22 cellular contexts compared by ENCODE assay signal in the genomic region with DNA sequence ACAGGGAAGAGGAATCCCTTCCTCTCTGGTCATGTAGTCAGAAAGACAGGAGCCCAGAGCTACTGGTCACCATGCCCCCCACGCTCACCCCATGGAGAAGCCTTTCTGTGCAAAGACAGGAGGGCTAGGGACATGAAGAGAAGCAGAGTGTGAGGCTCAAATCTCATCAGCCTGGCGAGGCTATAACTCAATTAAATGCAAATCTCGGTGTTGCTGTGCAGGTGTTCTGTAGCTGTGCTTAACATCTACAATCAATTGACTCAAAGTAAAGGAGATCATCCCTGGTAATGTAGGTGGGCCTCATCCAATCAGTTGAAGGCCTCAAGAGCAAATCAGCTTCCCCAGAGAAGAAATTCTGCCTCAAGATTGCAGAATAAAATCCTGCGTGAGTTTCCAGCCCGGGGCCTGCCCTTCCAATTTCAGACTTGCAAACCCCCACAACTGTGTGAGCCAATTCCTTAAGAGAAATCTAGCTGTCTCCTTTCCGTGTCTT.
DNase-seq lines count a peak whose midpoint lies in the region; ATAC-seq, FAIRE-seq and TF ChIP-seq lines count a peak whose summit lies in the region.
"Had no signal": no experiment of that assay in that cellular context is flagged by ENCODE, and none has a peak within 500 bp of the region (broad histone marks: within the 10 kb centered on the region; RNA-seq: fewer than 3 reads in every experiment).

No MANE protein-coding gene starts in this region.

- TF ChIP-seq CTCF in DOHH2 (IDR thresholded peaks at IDR 0.05; ENCODE audit: low read depth, low read length, poor library complexity, severe bottlenecking) (no peak), HEK293 (tag by site-specific recombination; IDR thresholded peaks at IDR 0.05) (no peak), OCI-LY1 (IDR thresholded peaks at IDR 0.05; ENCODE audit: low read length) (no peak), K562 (IDR thresholded peaks at IDR 0.05 in 2 of 3, conservative IDR thresholded peaks at IDR 0.05 in 1 of 3; ENCODE audit: insufficient read depth in 2 of 3, low read depth in 1 of 3, low read length in 3 of 3) (no peak)

- no TSS peak for BruUV-seq in K562 (replicated peaks; lab: Mats Ljungman, UMichigan)

- H2AFZ ChIP-seq in OCI-LY1 (ENCODE audit: low read length): no peak overlapping the region
- H2AFZ ChIP-seq in K562 (ENCODE audit: low read depth, low read length): no peak overlapping the region
- H2AFZ ChIP-seq: GM23248 had no signal

- H3K9me1 ChIP-seq in K562 (ENCODE audit: control insufficient read depth, insufficient read depth, low read length): no peaks in the 10 kb centered on the region

- TF ChIP-seq EP300 in K562 (IDR thresholded peaks at IDR 0.05; ENCODE audit: low read length): no peak

- no peak for TF ChIP-seq POLR2A in K562 (conservative IDR thresholded peaks at IDR 0.05)

- peak overlapping the region; percentile 15; the same call in 1 of the 2 replicates for H3K27ac ChIP-seq in DOHH2 (ENCODE audit: low read depth, low read length)
- H3K27ac ChIP-seq in HEK293 (ENCODE audit: extremely low read depth, low read depth, low read length): no peak overlapping the region
- H3K27ac ChIP-seq in OCI-LY1 (ENCODE audit: low read depth, low read length, poor library complexity, severe bottlenecking): peak overlapping the region; percentile 80
- H3K27ac ChIP-seq in K562 (ENCODE audit: extremely low read depth, low read depth, low read length): no peak overlapping the region
- H3K27ac ChIP-seq: GM23248 had no signal

- H3K4me3 ChIP-seq in DOHH2 (ENCODE audit: low read length) (peak overlapping the region; percentile 32; the same call in 1 of the 2 replicates), HEK293 (ENCODE audit: low read depth, low read length) (no peak overlapping the region), OCI-LY1 (ENCODE audit: low read depth, low read length, poor library complexity, severe bottlenecking) (peak overlapping the region; percentile 20), K562 (no peak overlapping the region)
- H3K4me3 ChIP-seq: GM23248, HAP-1 had no signal

- H3K27me3 ChIP-seq in DOHH2 (ENCODE audit: control insufficient read depth, low read length): no peaks in the 10 kb centered on the region
- H3K27me3 ChIP-seq in OCI-LY1 (ENCODE audit: insufficient read depth, low read length): no peaks in the 10 kb centered on the region
- peaks cover 23 to 45% of the 10 kb centered on the region in 2 experiments for H3K27me3 ChIP-seq in K562 (ENCODE audit: control insufficient read depth in 2 of 2, insufficient read depth in 2 of 2, low read length in 2 of 2)
- H3K27me3 ChIP-seq: BE2C had no signal

- in situ Hi-C loops in K562 (cut with MboI): no loop called here

- no peaks in the 10 kb centered on the region for H3K9me2 ChIP-seq in DOHH2 (replicated peaks; ENCODE audit: control insufficient read depth, low read length)
- no peaks in the 10 kb centered on the region for H3K9me2 ChIP-seq in OCI-LY1 (ENCODE audit: low read depth, low read length)

- DNase-seq in K562 (ENCODE audit: extremely low read depth in 1 of 4, low spot score in 3 of 4) (no peak), AML-193 (lab: John Stamatoyannopoulos, UW) (no peak)
- DNase-seq: BE2C, DMS79 treated with DMSO at 0.1 percent for 48 hours, GM23248, NCI-H1105, NCI-H146, NCI-H2029 treated with DMSO at 0.1 percent for 48 hours, NCI-H226, NCI-H524, NCI-H774, Right ventricle myocardium superior, SW 1271, T-helper 17 cell had no signal

- FAIRE-seq in K562 (lab: Jason Lieb, UNC): no peak
- FAIRE-seq: A204.1 had no signal

- intact Hi-C loops in K562 (cut with micrococcal nuclease): no loop called here

- H4K20me1 ChIP-seq in DOHH2 (ENCODE audit: control insufficient read depth, insufficient read depth, low read depth, low read length) (no peaks in the 10 kb centered on the region), OCI-LY1 (ENCODE audit: insufficient read depth, low read length) (no peaks in the 10 kb centered on the region), K562 (replicated peaks; ENCODE audit: control insufficient read depth, insufficient read depth, low read length) (no peaks in the 10 kb centered on the region)

- CTCF ChIA-PET in HEK293 (lab: Yijun Ruan, JAX): no interaction called here
- CTCF ChIA-PET in K562 (lab: Yijun Ruan, JAX; ENCODE audit: low intra/inter-chr PET ratio): no interaction called here

- no peaks in the 10 kb centered on the region for H3K79me2 ChIP-seq in DOHH2 (ENCODE audit: control insufficient read depth, low read length)
- no peaks in the 10 kb centered on the region for H3K79me2 ChIP-seq in OCI-LY1 (ENCODE audit: insufficient read depth, low read length)
- H3K79me2 ChIP-seq in K562 (ENCODE audit: control insufficient read depth, insufficient read depth, low read length): no peaks in the 10 kb centered on the region

- H3K4me1 ChIP-seq in DOHH2 (ENCODE audit: control insufficient read depth, low read length): peaks cover 18% of the 10 kb centered on the region
- H3K4me1 ChIP-seq in HEK293 (ENCODE audit: control insufficient read depth, insufficient read depth, low read length): no peaks in the 10 kb centered on the region
- H3K4me1 ChIP-seq in OCI-LY1 (ENCODE audit: insufficient read depth, low read length, severe bottlenecking): peaks cover 14% of the 10 kb centered on the region
- H3K4me1 ChIP-seq in K562 (replicated peaks in 1 of 2; ENCODE audit: control insufficient read depth in 2 of 2, insufficient read depth in 2 of 2, low read length in 2 of 2): peaks cover 0 to 10% of the 10 kb centered on the region in 2 experiments; a peak in 1 of 5 replicates
- H3K4me1 ChIP-seq: BE2C, HAP-1 had no signal

- H3K36me3 ChIP-seq in DOHH2 (ENCODE audit: control insufficient read depth, low read length): no peaks in the 10 kb centered on the region
- H3K36me3 ChIP-seq in HEK293 (ENCODE audit: control insufficient read depth in 2 of 2, insufficient read depth in 1 of 2, low read length in 2 of 2): no peaks in the 10 kb centered on the region
- H3K36me3 ChIP-seq in OCI-LY1 (ENCODE audit: insufficient read depth, low read length): no peaks in the 10 kb centered on the region
- no peaks in the 10 kb centered on the region for H3K36me3 ChIP-seq in K562 (ENCODE audit: control insufficient read depth, insufficient read depth, low read length)
- H3K36me3 ChIP-seq: BE2C, HAP-1 had no signal

- 0 out of 2 replicates have a peak overlapping the region, but pooled peaks have one; percentile 12 for H3K9ac ChIP-seq in OCI-LY1 (ENCODE audit: low read length)
- no peak overlapping the region for H3K9ac ChIP-seq in K562 (ENCODE audit: insufficient read depth in 1 of 2, low read depth in 2 of 2, low read length in 2 of 2)
- H3K9ac ChIP-seq: GM23248 had no signal

- H3K9me3 ChIP-seq in DOHH2 (ENCODE audit: control insufficient read depth, insufficient read depth, low read length) (no peaks in the 10 kb centered on the region; the same call in 1 of the 2 replicates), HEK293 (ENCODE audit: control insufficient read depth, insufficient read depth, low read depth, low read length) (no peaks in the 10 kb centered on the region), OCI-LY1 (ENCODE audit: low read length) (0 out of 2 replicates have a peak, but pooled peaks cover 3% of the 10 kb centered on the region), K562 (replicated peaks; ENCODE audit: control insufficient read depth, insufficient read depth, low read depth, low read length) (peaks cover 6% of the 10 kb centered on the region; the same call in 1 of the 2 replicates)
- H3K9me3 ChIP-seq: BE2C had no signal

- WGBS in K562 (ENCODE audit: insufficient coverage, low coverage, missing lambda C conversion rate): 3% methylated on average over 6 of the region's 6 CpGs

- POLR2A ChIA-PET in HEK293 (lab: Yijun Ruan, JAX): no interaction called here
- POLR2A ChIA-PET in K562 (lab: Yijun Ruan, JAX): interaction anchor here (0.7 to 1.0 kb wide), 2 partner anchors 13 to 32 kb away, joined by 3 read pairs; no protein-coding TSS in a partner anchor

- H3F3A ChIP-seq in DOHH2 (ENCODE audit: control insufficient read depth, insufficient read depth) (no peaks in the 10 kb centered on the region), OCI-LY1 (ENCODE audit: insufficient read depth, low read length) (no peaks in the 10 kb centered on the region)

- no peak for ATAC-seq in K562
- no peak for ATAC-seq in HG03520 (IDR thresholded peaks at IDR 0.05; ENCODE audit: unreplicated experiment)
- no peak for ATAC-seq in GM19463 (IDR thresholded peaks at IDR 0.05; ENCODE audit: unreplicated experiment)
- ATAC-seq in GM21390 (IDR thresholded peaks at IDR 0.05; ENCODE audit: unreplicated experiment): no peak

- H3K4me2 ChIP-seq in DOHH2 (ENCODE audit: low read length): peak overlapping the region; percentile 54
- peak overlapping the region; percentile 50 for H3K4me2 ChIP-seq in OCI-LY1 (ENCODE audit: low read length)
- no peak overlapping the region for H3K4me2 ChIP-seq in K562 (ENCODE audit: insufficient read depth, low read length)

- no peak for TF ChIP-seq RAD21 in K562 (CRISPR knock-in tag; conservative IDR thresholded peaks at IDR 0.05 in 1 of 2, IDR thresholded peaks at IDR 0.05 in 1 of 2)

TF ChIP-seq in HEK293, 187 proteins besides CTCF, POLR2A, EP300 and RAD21:
- no peak for TF ChIP-seq OSR2 (tag by site-specific recombination; IDR thresholded peaks at IDR 0.05)
- peak; percentile 90 for TF ChIP-seq ZNF10 (tag by site-specific recombination; IDR thresholded peaks at IDR 0.05)

TF ChIP-seq in K562, 482 proteins besides CTCF, POLR2A, EP300 and RAD21:
- TF ChIP-seq SMAD3 (CRISPR knock-in tag; conservative IDR thresholded peaks at IDR 0.05) (no peak), ZNF134 (CRISPR knock-in tag; conservative IDR thresholded peaks at IDR 0.05) (peak; percentile 92)

Comparison
In these comparisons a context has a peak if more than half of its experiments do, and no peak if none do; other contexts are left out.
1. H3K27ac ChIP-seq: peak in DOHH2 (single experiment) and OCI-LY1 (single experiment); none in HEK293 (single experiment) and K562 (single experiment).
2. H3K4me3 ChIP-seq: peak in DOHH2 (single experiment) and OCI-LY1 (single experiment); none in HEK293 (single experiment) and K562 (single experiment).